Comparison of ENCODE assay signal across 29 cellular contexts in the genomic region with DNA sequence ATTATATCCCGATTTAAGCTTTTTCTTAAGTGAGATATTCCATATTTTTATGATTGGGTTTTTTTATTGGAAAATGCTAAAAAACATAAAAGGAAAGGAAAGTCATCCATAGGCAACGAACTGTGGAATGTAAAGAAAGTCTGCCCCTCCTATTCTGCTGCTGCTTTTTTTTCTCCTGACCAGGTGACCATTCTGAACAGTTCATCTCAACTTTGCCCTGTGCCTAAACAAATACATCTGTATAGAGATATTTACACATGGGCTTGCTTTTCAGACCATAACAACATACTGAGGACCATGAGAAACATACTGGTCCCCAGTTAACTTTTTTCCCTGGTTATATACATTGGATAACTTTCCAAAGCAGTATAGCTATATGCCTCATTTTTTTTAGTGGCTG.
"Had no signal": no experiment of that assay in that cellular context is flagged by ENCODE, and none has a peak within 500 bp of the region (broad histone marks: within the 10 kb centered on the region; RNA-seq: fewer than 3 reads in every experiment).

No MANE protein-coding gene starts in this region.

- H3K4me3 Mint-ChIP-seq: stimulated activated effector memory CD8-positive, alpha-beta T cell treated with anti-CD3 and anti-CD28 coated beads, Interleukin-12 subunit alpha, Interleukin-12 subunit beta, amount 100 ng/mL, for 72 hours; stimulated activated memory B cell treated with anti-CD40 and anti-IgM and Interleukin-4, amounts not matched to agents 10 μg/mL and 1 μg/mL and 100 μg/mL, for 72 hours; stimulated activated naive B cell treated with anti-CD40 and anti-IgM and Interleukin-4, amounts not matched to agents 10 μg/mL and 1 μg/mL and 100 μg/mL, for 72 hours; stimulated activated naive CD8-positive, alpha-beta T cell treated with anti-CD3 and anti-CD28 coated beads, Interleukin-15, amount 100 ng/mL, for 72 hours; stimulated activated naive CD8-positive, alpha-beta T cell treated with anti-CD3 and anti-CD28 coated beads, Interleukin-15, Interleukin-2, amounts not matched to agents 100 ng/mL and 50 ng/mL, for 24 hours; type B pancreatic cell had no signal

- H3K9me3 Mint-ChIP-seq: stimulated activated effector memory CD8-positive, alpha-beta T cell treated with anti-CD3 and anti-CD28 coated beads, Interleukin-12 subunit alpha, Interleukin-12 subunit beta, amount 100 ng/mL, for 72 hours; stimulated activated memory B cell treated with anti-CD40 and anti-IgM and Interleukin-4, amounts not matched to agents 10 μg/mL and 1 μg/mL and 100 μg/mL, for 72 hours; stimulated activated naive CD8-positive, alpha-beta T cell treated with anti-CD3 and anti-CD28 coated beads, Interleukin-15, amount 100 ng/mL, for 72 hours had no signal

- FAIRE-seq: urothelium cell line had no signal

- H3K27ac Mint-ChIP-seq: stimulated activated effector memory CD8-positive, alpha-beta T cell treated with anti-CD3 and anti-CD28 coated beads, Interleukin-12 subunit alpha, Interleukin-12 subunit beta, amount 100 ng/mL, for 72 hours; stimulated activated memory B cell treated with anti-CD40 and anti-IgM and Interleukin-4, amounts not matched to agents 10 μg/mL and 1 μg/mL and 100 μg/mL, for 72 hours; stimulated activated naive B cell treated with anti-CD40 and anti-IgM and Interleukin-4, amounts not matched to agents 10 μg/mL and 1 μg/mL and 100 μg/mL, for 72 hours; stimulated activated naive CD8-positive, alpha-beta T cell treated with anti-CD3 and anti-CD28 coated beads, Interleukin-15, amount 100 ng/mL, for 72 hours; stimulated activated naive CD8-positive, alpha-beta T cell treated with anti-CD3 and anti-CD28 coated beads, Interleukin-15, Interleukin-2, amounts not matched to agents 100 ng/mL and 50 ng/mL, for 24 hours; type B pancreatic cell had no signal

- H3K4me3 ChIP-seq: stomach, suprapubic skin, testis, thoracic aorta, thyroid gland, tibial artery, tibial nerve, transverse colon, upper lobe of left lung, upper lobe of right lung, uterus, vagina had no signal

- H3K9me3 ChIP-seq: stomach, suprapubic skin, testis, thoracic aorta, thyroid gland, tibial artery, transverse colon, upper lobe of left lung, upper lobe of right lung, uterus, vagina had no signal

- ATAC-seq: stimulated activated effector memory CD8-positive, alpha-beta T cell treated with anti-CD3 and anti-CD28 coated beads, Interleukin-12 subunit alpha, Interleukin-12 subunit beta, amount 100 ng/mL, for 72 hours; stimulated activated memory B cell treated with anti-CD40 and anti-IgM and Interleukin-4, amounts not matched to agents 10 μg/mL and 1 μg/mL and 100 μg/mL, for 72 hours; stimulated activated naive B cell treated with anti-CD40 and anti-IgM and Interleukin-4, amounts not matched to agents 10 μg/mL and 1 μg/mL and 100 μg/mL, for 72 hours; stimulated activated naive CD8-positive, alpha-beta T cell treated with anti-CD3 and anti-CD28 coated beads, Interleukin-15, amount 100 ng/mL, for 72 hours; stimulated activated naive CD8-positive, alpha-beta T cell treated with anti-CD3 and anti-CD28 coated beads, Interleukin-15, Interleukin-2, amounts not matched to agents 100 U/mL and 50 U/mL, for 24 hours; upper lobe of right lung had no signal

- H3K36me3 ChIP-seq: suprapubic skin, thoracic aorta, thyroid gland, transverse colon, upper lobe of left lung, upper lobe of right lung, uterus, vagina had no signal

- H3K4me1 ChIP-seq: stomach, suprapubic skin, testis, thyroid gland, tibial artery, tibial nerve, transverse colon, upper lobe of left lung, upper lobe of right lung, uterus, vagina had no signal

- H3K27me3 ChIP-seq: stomach, suprapubic skin, testis, thyroid gland, tibial artery, tibial nerve, transverse colon, upper lobe of left lung, upper lobe of right lung, uterus, vagina had no signal

- H3K27ac ChIP-seq: stomach, suprapubic skin, testis, thoracic aorta, thyroid gland, tibial artery, tibial nerve, transverse colon, upper lobe of left lung, upper lobe of right lung, uterus, vagina had no signal

- DNase-seq: stimulated activated CD4-positive, alpha-beta T cell treated with anti-CD3 and anti-CD28 coated beads, Interleukin-2, amount 100 ng/mL, for 48 hours; stimulated activated CD4-positive, alpha-beta T cell treated with anti-CD3 and anti-CD28 coated beads, Interleukin-4, amount 100 ng/mL, for 1 hour; stimulated activated CD4-positive, alpha-beta T cell treated with anti-CD3 and anti-CD28 coated beads, Interleukin-4, amount 100 ng/mL, for 24 hours; stimulated activated CD4-positive, alpha-beta T cell treated with anti-CD3 and anti-CD28 coated beads, Interleukin-4, amount 100 ng/mL, for 4 hours; stimulated activated CD8-positive, alpha-beta memory T cell treated with anti-CD3 and anti-CD28 coated beads, Interleukin-4, amount 100 ng/mL, for 48 hours; stimulated activated naive B cell treated with anti-CD40 and anti-IgM and Interleukin-4, amounts not matched to agents 10 μg/mL and 1 μg/mL and 100 μg/mL, for 72 hours; stimulated activated naive CD4-positive, alpha-beta T cell; stimulated activated naive CD4-positive, alpha-beta T cell treated with Interleukin-2 at 50 U/mL for 16 hours; stimulated activated naive CD8-positive, alpha-beta T cell treated with anti-CD3 and anti-CD28 coated beads, Interleukin-15, amount 100 ng/mL, for 72 hours; stimulated activated naive CD8-positive, alpha-beta T cell treated with anti-CD3 and anti-CD28 coated beads, Interleukin-15, Interleukin-2, amounts not matched to agents 100 U/mL and 50 U/mL, for 24 hours; stomach; substantia nigra; testis; thyroid gland; tibial artery; transverse colon; trophoblast cell; upper lobe of left lung; upper lobe of right lung; uterus had no signal

- H3K36me3 Mint-ChIP-seq: stimulated activated effector memory CD8-positive, alpha-beta T cell treated with anti-CD3 and anti-CD28 coated beads, Interleukin-12 subunit alpha, Interleukin-12 subunit beta, amount 100 ng/mL, for 72 hours; type B pancreatic cell had no signal

- H3K4me1 Mint-ChIP-seq: stimulated activated effector memory CD8-positive, alpha-beta T cell treated with anti-CD3 and anti-CD28 coated beads, Interleukin-12 subunit alpha, Interleukin-12 subunit beta, amount 100 ng/mL, for 72 hours; stimulated activated memory B cell treated with anti-CD40 and anti-IgM and Interleukin-4, amounts not matched to agents 10 μg/mL and 1 μg/mL and 100 μg/mL, for 72 hours; stimulated activated naive CD8-positive, alpha-beta T cell treated with anti-CD3 and anti-CD28 coated beads, Interleukin-15, amount 100 ng/mL, for 72 hours had no signal
